In genomic region chr7:111537134-111537533, GRCh38 we compare ENCODE assay signal across 8 cellular contexts.
"Had no signal": no experiment of that assay in that cellular context is flagged by ENCODE, and none has a peak within 500 bp of the region (broad histone marks: within the 10 kb centered on the region; RNA-seq: fewer than 3 reads in every experiment).

No MANE protein-coding gene starts in this region.

- H3K27me3 Mint-ChIP-seq: IgD-negative memory B cell had no signal

- H3K9me3 Mint-ChIP-seq: IgD-negative memory B cell had no signal

- FAIRE-seq: HTR-8/SVneo, K562 had no signal

- H3K27ac ChIP-seq: HL-60, KMS-11 had no signal

- ATAC-seq: K562 had no signal

- H3K4me3 ChIP-seq: K562 had no signal

- DNase-seq: IMR-90, KBM-7, KG1 had no signal

- H3K9ac ChIP-seq: KMS-11 had no signal

- H3K4me2 ChIP-seq: KMS-11 had no signal

- H3K4me3 Mint-ChIP-seq: IgD-negative memory B cell had no signal
